In genomic region chr1:148844220-148844619, GRCh38 we compare ENCODE assay signal across 8 cellular contexts. TPM values are rescaled to one million over a fixed set of nuclear protein-coding genes. Genes with fewer than 3 reads are reported as not detected.
DNase-seq lines count a peak whose midpoint lies in the region; ATAC-seq and TF ChIP-seq lines count a peak whose summit lies in the region.
"Not testable (repeated sequence)": the region's sequence is repeated elsewhere in the genome, so short reads cannot be mapped to it uniquely, and the experiment has no call there.

TSS of gene PDE4DIP (plus strand) at chr1:148844428. CDS start at chr1:148844775, 347 bp downstream.

- 0% methylated on average over 5 to 12 of the region's 36 CpGs for WGBS in psoas muscle, 3 donors

- not testable (repeated sequence) for H3K4me3 ChIP-seq in AG04450 (ENCODE audit: low read depth, low read length); psoas muscle
- peak within 1 kb of the TSS; percentile 36; the same call in 1 of the 2 replicates for H3K4me3 ChIP-seq in HUES6 (ENCODE audit: low read depth, low read length)

- DNase-seq in AG04450 (ENCODE audit: low read depth, low spot score) = not testable (repeated sequence)
- DNase-seq in activated CD4-positive, alpha-beta T cell treated with anti-CD3 and anti-CD28 coated beads for 24 hours (ENCODE audit: low read depth in 2 of 2) = peak; percentile 3 to 15
- peak; percentile 31 for DNase-seq in activated T-helper 9 cell treated with anti-CD3 and anti-CD28 coated beads, Interleukin-2, amount 50 U/mL, for 16 hours (ENCODE audit: low read depth)
- DNase-seq in effector CD4-positive, alpha-beta T cell = peak; percentile 10
- DNase-seq in left colon (peak; percentile 13 to 24), psoas muscle (peak; percentile 22 to 75)
- peak; percentile 8 to 70 for DNase-seq in stimulated activated CD8-positive, alpha-beta memory T cell treated with anti-CD3 and anti-CD28 coated beads, Interleukin-4, amount 100 ng/mL, for 4 hours (ENCODE audit: low read depth in 2 of 2, low spot score in 1 of 2)

- POLR2A ChIA-PET in AG04450 (lab: Yijun Ruan, JAX) = not testable (repeated sequence)

- H3K36me3 ChIP-seq in HUES6 (ENCODE audit: control insufficient read depth, insufficient read depth, low read length); psoas muscle (ENCODE audit: insufficient read depth in 1 of 2, low read depth in 1 of 2): not testable (repeated sequence)

- ATAC-seq in left colon (peak; percentile 93), psoas muscle (peak; percentile 89 to 91 (median 89))

- not testable (repeated sequence) for H3K9ac ChIP-seq in HUES6 (ENCODE audit: low read length)

- intact Hi-C loops in left colon (cut with DNase I, micrococcal nuclease); psoas muscle (cut with DNase I): not testable (repeated sequence)

- H3K27me3 ChIP-seq in AG04450 (ENCODE audit: control insufficient read depth, insufficient read depth, low read length); HUES6 (ENCODE audit: control insufficient read depth, insufficient read depth, low read length); psoas muscle (ENCODE audit: insufficient read depth in 3 of 3, low read length in 2 of 3): not testable (repeated sequence)

- not testable (repeated sequence) for TF ChIP-seq CTCF in AG04450 (IDR thresholded peaks at IDR 0.05; ENCODE audit: low read depth, low read length); psoas muscle (IDR thresholded peaks at IDR 0.05)

- CTCF ChIA-PET in AG04450 (lab: Charles Lee) = not testable (repeated sequence)

- H3K9me3 ChIP-seq in AG04450 (ENCODE audit: control insufficient read depth, insufficient read depth, low read length); HUES6 (ENCODE audit: control insufficient read depth, insufficient read depth, low read depth, low read length); psoas muscle: not testable (repeated sequence)

- H3K4me1 ChIP-seq in HUES6 (ENCODE audit: control insufficient read depth, insufficient read depth, low read length); psoas muscle: not testable (repeated sequence)

- not testable (repeated sequence) for H3K27ac ChIP-seq in AG04450 (ENCODE audit: low read depth, low read length); HUES6 (ENCODE audit: low read depth, low read length); psoas muscle

RNA-seq across cellular contexts. Expression of gene PDE4DIP, which starts in this region (rescaled TPM):
- polyA plus RNA-seq in AG04450 (2011; rRNA removed) = 75.0 and 95.8 TPM in 2 replicates
- 123 and 124 TPM in 2 replicates for polyA minus RNA-seq in AG04450 (2011; rRNA and poly(A)+ RNA removed)
- 10 to 100 TPM; 50.6 to 74.1 TPM for total RNA-seq in left colon
- 1,000 to 10,000 TPM; 1,830 to 3,658 (median 2,938) TPM for total RNA-seq in psoas muscle
- polyA plus RNA-seq in psoas muscle = 1,000 to 10,000 TPM in 2 of 3 donors, 100 to 1,000 TPM in 1; 368 to 2,569 (median 1,043) TPM

Comparison
In these comparisons a context has a peak if more than half of its experiments do, and no peak if none do; other contexts are left out.
1. RNA of gene PDE4DIP (total RNA-seq): 1,830 to 3,658 TPM in psoas muscle; 50.6 to 74.1 TPM in left colon; every median in the first group is over 10 times any median in the second.